In the genomic region with DNA sequence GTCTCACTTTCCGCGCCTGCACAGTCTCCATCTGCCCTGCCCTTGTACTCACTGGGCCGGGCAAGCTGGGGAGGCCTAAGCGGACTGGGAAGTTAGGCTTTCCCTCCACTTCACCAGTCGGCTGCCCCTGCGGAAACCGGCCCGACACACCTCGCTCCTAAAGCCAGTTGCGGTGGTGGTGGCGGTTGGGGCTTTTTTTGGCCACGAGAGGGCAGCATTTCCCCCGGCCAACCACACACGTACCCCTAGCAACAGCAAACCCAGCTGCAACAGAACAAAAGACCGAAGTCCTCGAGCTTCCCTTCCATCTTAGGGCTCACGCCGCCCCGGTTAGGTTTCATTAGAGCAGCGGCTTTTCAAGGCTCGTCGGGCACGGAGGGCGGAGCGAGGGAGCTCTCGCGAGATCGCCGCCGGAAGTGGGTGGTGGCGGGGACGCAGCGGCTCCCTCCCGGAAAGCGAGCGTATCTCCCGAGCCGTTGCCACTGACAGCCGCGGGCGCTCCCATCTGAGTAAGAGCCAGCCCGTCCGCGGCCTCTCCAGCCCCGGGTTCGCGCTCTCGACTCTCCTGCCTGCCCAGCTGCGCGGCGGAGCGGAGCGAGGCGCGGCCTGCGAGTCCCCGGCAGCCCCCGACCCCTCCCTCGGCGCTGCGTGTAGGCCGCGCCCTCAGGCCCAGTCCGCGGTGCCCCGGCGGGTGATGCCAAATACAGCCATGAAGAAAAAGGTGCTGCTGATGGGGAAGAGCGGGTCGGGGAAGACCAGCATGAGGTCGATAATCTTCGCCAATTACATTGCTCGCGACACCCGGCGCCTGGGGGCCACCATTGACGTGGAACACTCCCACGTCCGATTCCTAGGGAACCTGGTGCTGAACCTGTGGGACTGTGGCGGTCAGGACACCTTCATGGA, we compare ENCODE assay signal across 8 cellular contexts. TPM values are rescaled to one million over a fixed set of nuclear protein-coding genes. Genes with fewer than 3 reads are reported as not detected.
DNase-seq lines count a peak whose midpoint lies in the region; ATAC-seq, FAIRE-seq and TF ChIP-seq lines count a peak whose summit lies in the region.

A gene with protein sequence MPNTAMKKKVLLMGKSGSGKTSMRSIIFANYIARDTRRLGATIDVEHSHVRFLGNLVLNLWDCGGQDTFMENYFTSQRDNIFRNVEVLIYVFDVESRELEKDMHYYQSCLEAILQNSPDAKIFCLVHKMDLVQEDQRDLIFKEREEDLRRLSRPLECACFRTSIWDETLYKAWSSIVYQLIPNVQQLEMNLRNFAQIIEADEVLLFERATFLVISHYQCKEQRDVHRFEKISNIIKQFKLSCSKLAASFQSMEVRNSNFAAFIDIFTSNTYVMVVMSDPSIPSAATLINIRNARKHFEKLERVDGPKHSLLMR (plus strand): TSS at position 462 of the 906 bp plus-strand sequence. CDS start 233 bp downstream, at position 695.

- no peaks in the 10 kb centered on the region for H3K36me3 ChIP-seq in ES-I3 (ENCODE audit: insufficient read depth, low read length)
- peaks cover 4% of the 10 kb centered on the region for H3K36me3 ChIP-seq in RWPE2 (ENCODE audit: low read depth)

- TF ChIP-seq CTCF in RWPE2 (IDR thresholded peaks at IDR 0.05; ENCODE audit: poor library complexity, severe bottlenecking) (peak; percentile 94), fibroblast of pulmonary artery (IDR thresholded peaks at IDR 0.05; ENCODE audit: low read length, missing control alignments) (peak; percentile 80), nephron (IDR thresholded peaks at IDR 0.05; ENCODE audit: unreplicated experiment in 3 of 3) (peak; percentile 84 to 87 (median 84))

- H3K9me3 Mint-ChIP-seq in activated T-helper 2 cell treated with anti-CD3 and anti-CD28 coated beads, Interferon-gamma antibody, Interleukin-2, Interleukin-4, amounts not matched to agents 10 μg/mL and 5 μg/mL and 100 μg/mL, durations not matched to agents 14 hours and 24 hours and 36 hours: no peaks in the 10 kb centered on the region
- no peaks in the 10 kb centered on the region for H3K9me3 Mint-ChIP-seq in nephron
- no peaks in the 10 kb centered on the region for H3K9me3 Mint-ChIP-seq in stimulated activated naive CD8-positive, alpha-beta T cell treated with anti-CD3 and anti-CD28 coated beads, Interleukin-15, Interleukin-2, amounts not matched to agents 100 ng/mL and 50 ng/mL, for 24 hours

- peak within 1 kb of the TSS; percentile 76 for H3K9ac ChIP-seq in ES-I3 (ENCODE audit: low read depth, low read length)

- peak within 1 kb of the TSS; percentile 86 for H3K27ac ChIP-seq in RWPE2 (ENCODE audit: poor library complexity, severe bottlenecking)

- peak within 1 kb of the TSS; percentile 95 for H3K27ac Mint-ChIP-seq in activated T-helper 2 cell treated with anti-CD3 and anti-CD28 coated beads, Interferon-gamma antibody, Interleukin-2, Interleukin-4, amounts not matched to agents 10 μg/mL and 5 μg/mL and 100 μg/mL, durations not matched to agents 14 hours and 24 hours and 36 hours
- peak within 1 kb of the TSS; percentile 99 to 100 (median 100) for H3K27ac Mint-ChIP-seq in nephron
- peak within 1 kb of the TSS; percentile 97 for H3K27ac Mint-ChIP-seq in stimulated activated naive CD8-positive, alpha-beta T cell treated with anti-CD3 and anti-CD28 coated beads, Interleukin-15, Interleukin-2, amounts not matched to agents 100 ng/mL and 50 ng/mL, for 24 hours

- H3K9me3 ChIP-seq in ES-I3 (ENCODE audit: control insufficient read depth, insufficient read depth, low read length) (no peaks in the 10 kb centered on the region), RWPE2 (ENCODE audit: severe bottlenecking) (no peaks in the 10 kb centered on the region)

- H3K36me3 Mint-ChIP-seq in activated T-helper 2 cell treated with anti-CD3 and anti-CD28 coated beads, Interferon-gamma antibody, Interleukin-2, Interleukin-4, amounts not matched to agents 10 μg/mL and 5 μg/mL and 100 μg/mL, durations not matched to agents 14 hours and 24 hours and 36 hours (ENCODE audit: low read depth): peaks cover 36% of the 10 kb centered on the region
- H3K36me3 Mint-ChIP-seq in nephron (ENCODE audit: low read depth): peaks cover 3% of the 10 kb centered on the region
- peaks cover 36% of the 10 kb centered on the region for H3K36me3 Mint-ChIP-seq in stimulated activated naive CD8-positive, alpha-beta T cell treated with anti-CD3 and anti-CD28 coated beads, Interleukin-15, Interleukin-2, amounts not matched to agents 100 ng/mL and 50 ng/mL, for 24 hours (ENCODE audit: low read depth)

- peak; percentile 88 for ATAC-seq in RWPE2 (ENCODE audit: low read depth)

- no peaks in the 10 kb centered on the region for H3K27me3 Mint-ChIP-seq in activated T-helper 2 cell treated with anti-CD3 and anti-CD28 coated beads, Interferon-gamma antibody, Interleukin-2, Interleukin-4, amounts not matched to agents 10 μg/mL and 5 μg/mL and 100 μg/mL, durations not matched to agents 14 hours and 24 hours and 36 hours (ENCODE audit: low read depth)
- no peaks in the 10 kb centered on the region for H3K27me3 Mint-ChIP-seq in nephron (ENCODE audit: low read depth)
- no peaks in the 10 kb centered on the region for H3K27me3 Mint-ChIP-seq in stimulated activated naive CD8-positive, alpha-beta T cell treated with anti-CD3 and anti-CD28 coated beads, Interleukin-15, Interleukin-2, amounts not matched to agents 100 ng/mL and 50 ng/mL, for 24 hours

- H3K4me3 ChIP-seq in RWPE2 (ENCODE audit: severe bottlenecking) (peak within 1 kb of the TSS; percentile 54), fibroblast of pulmonary artery (replicated peaks; ENCODE audit: low read depth, low read length) (peak within 1 kb of the TSS; percentile 91)

- H3K27me3 ChIP-seq in RWPE2 (ENCODE audit: insufficient read depth, poor library complexity, severe bottlenecking): no peaks in the 10 kb centered on the region

- H3K4me1 Mint-ChIP-seq in activated T-helper 2 cell treated with anti-CD3 and anti-CD28 coated beads, Interferon-gamma antibody, Interleukin-2, Interleukin-4, amounts not matched to agents 10 μg/mL and 5 μg/mL and 100 μg/mL, durations not matched to agents 14 hours and 24 hours and 36 hours (ENCODE audit: low read depth): peaks cover 39% of the 10 kb centered on the region
- peaks cover 39% of the 10 kb centered on the region for H3K4me1 Mint-ChIP-seq in nephron
- peaks cover 48% of the 10 kb centered on the region for H3K4me1 Mint-ChIP-seq in stimulated activated naive CD8-positive, alpha-beta T cell treated with anti-CD3 and anti-CD28 coated beads, Interleukin-15, Interleukin-2, amounts not matched to agents 100 ng/mL and 50 ng/mL, for 24 hours (ENCODE audit: low read depth)

- DNase-seq in H54 (ENCODE audit: insufficient read length, low spot score) (peak; percentile 89), LoVo (ENCODE audit: low spot score) (peak; percentile 95), RWPE2 (ENCODE audit: low spot score) (peak; percentile 93), fibroblast of pulmonary artery (ENCODE audit: low read depth) (peak; percentile 98)
- peak; percentile 94 for DNase-seq in activated T-helper 2 cell treated with anti-CD3 and anti-CD28 coated beads, Interferon-gamma antibody, Interleukin-2, Interleukin-4, amounts not matched to agents 10 μg/mL and 5 μg/mL and 100 μg/mL, durations not matched to agents 14 hours and 24 hours and 36 hours (ENCODE audit: low spot score)

- H3K4me3 Mint-ChIP-seq in activated T-helper 2 cell treated with anti-CD3 and anti-CD28 coated beads, Interferon-gamma antibody, Interleukin-2, Interleukin-4, amounts not matched to agents 10 μg/mL and 5 μg/mL and 100 μg/mL, durations not matched to agents 14 hours and 24 hours and 36 hours (ENCODE audit: low read depth): peak within 1 kb of the TSS; percentile 96
- H3K4me3 Mint-ChIP-seq in nephron: peak within 1 kb of the TSS; percentile 94 to 99 (median 96)
- H3K4me3 Mint-ChIP-seq in stimulated activated naive CD8-positive, alpha-beta T cell treated with anti-CD3 and anti-CD28 coated beads, Interleukin-15, Interleukin-2, amounts not matched to agents 100 ng/mL and 50 ng/mL, for 24 hours: peak within 1 kb of the TSS; percentile 98

- TF ChIP-seq POLR2A in H54 (IDR thresholded peaks at IDR 0.05; ENCODE audit: low read depth, low read length): peak; percentile 89

- H3K4me1 ChIP-seq in ES-I3 (ENCODE audit: insufficient read depth, low read length): no peaks in the 10 kb centered on the region; the same call in none of the 2 replicates
- peaks cover 6% of the 10 kb centered on the region for H3K4me1 ChIP-seq in RWPE2 (ENCODE audit: insufficient read depth, poor library complexity, severe bottlenecking)

- intact Hi-C loops in activated T-helper 2 cell treated with anti-CD3 and anti-CD28 coated beads, Interferon-gamma antibody, Interleukin-2, Interleukin-4, amounts not matched to agents 10 μg/mL and 5 μg/mL and 100 μg/mL, durations not matched to agents 14 hours and 24 hours and 36 hours (cut with micrococcal nuclease): loop anchor here (1.0 to 2.0 kb wide), 8 partner anchors 53 to 408 kb away; a partner anchor contains a TSS

- FAIRE-seq in H54 (lab: Jason Lieb, UNC): peak; percentile 96

RNA-seq across cellular contexts. Expression of the gene that starts here (rescaled TPM):
- 60.8 and 64.6 TPM in 2 replicates for total RNA-seq in activated T-helper 2 cell treated with anti-CD3 and anti-CD28 coated beads, Interferon-gamma antibody, Interleukin-2, Interleukin-4, amounts not matched to agents 10 μg/mL and 5 μg/mL and 100 μg/mL, durations not matched to agents 14 hours and 24 hours and 36 hours

Comparison
In these comparisons a context has a peak if more than half of its experiments do, and no peak if none do; other contexts are left out.
1. Peak in every context shown above with its lines: DNase-seq, ATAC-seq, H3K4me3 ChIP-seq and H3K27ac ChIP-seq.